8 cellular contexts compared by ENCODE assay signal in genomic region chr6:111873178-111874029, GRCh38. TPM values are rescaled to one million over a fixed set of nuclear protein-coding genes. Genes with fewer than 3 reads are reported as not detected.
A peak's percentile ranks its signal among the peaks of the same experiment; 100 is the strongest.
DNase-seq lines count a peak whose midpoint lies in the region; ATAC-seq and TF ChIP-seq lines count a peak whose summit lies in the region.

Gene FYN, minus strand, starts transcription at chr6:111873452. Its CDS starts 153,401 bp downstream, at chr6:111720051.

- no peaks in the 10 kb centered on the region; the same call in 2 of the 3 replicates for H3K36me3 Mint-ChIP-seq in GM23338 (ENCODE audit: low read depth)
- H3K36me3 Mint-ChIP-seq in naive thymus-derived CD8-positive, alpha-beta T cell: peaks cover 0 to 2% (median 0%) of the 10 kb centered on the region in 3 donors

- H3K4me3 Mint-ChIP-seq in GM23338: peak within 1 kb of the TSS; percentile 93
- peak within 1 kb of the TSS; percentile 86 to 100 (median 100) for H3K4me3 Mint-ChIP-seq in naive thymus-derived CD8-positive, alpha-beta T cell

- ATAC-seq in GM23338: peak; percentile 88
- peak; percentile 82 to 86 for ATAC-seq in naive thymus-derived CD8-positive, alpha-beta T cell

- H3F3A ChIP-seq in GM23338 (replicated peaks; ENCODE audit: low read depth): 0 out of 2 replicates have a peak, but pooled peaks cover 5% of the 10 kb centered on the region

- H3K79me2 ChIP-seq in GM23338 (replicated peaks; ENCODE audit: insufficient read depth) (peaks cover 37% of the 10 kb centered on the region), fibroblast of lung (ENCODE audit: control insufficient read depth, insufficient read depth, low read length) (peaks cover 15% of the 10 kb centered on the region)

- H3K36me3 ChIP-seq in GM23338 (ENCODE audit: insufficient read depth) (no peaks in the 10 kb centered on the region), fibroblast of lung (ENCODE audit: control insufficient read depth, insufficient read depth, low read length) (no peaks in the 10 kb centered on the region)

- no peaks in the 10 kb centered on the region for H3K9me3 Mint-ChIP-seq in GM23338
- H3K9me3 Mint-ChIP-seq in naive thymus-derived CD8-positive, alpha-beta T cell: no peaks in the 10 kb centered on the region

- H3K9me3 ChIP-seq in fibroblast of lung (ENCODE audit: control insufficient read depth, insufficient read depth, low read depth, low read length): no peaks in the 10 kb centered on the region

- H3K27me3 Mint-ChIP-seq in GM23338 (ENCODE audit: insufficient read depth, low read depth, poor library complexity): peaks cover 11% of the 10 kb centered on the region
- no peaks in the 10 kb centered on the region for H3K27me3 Mint-ChIP-seq in naive thymus-derived CD8-positive, alpha-beta T cell

- no peaks in the 10 kb centered on the region for H3K9me2 ChIP-seq in GM23338 (ENCODE audit: insufficient read depth)

- peaks cover 6% of the 10 kb centered on the region for H4K20me1 ChIP-seq in GM23338 (replicated peaks; ENCODE audit: insufficient read depth)
- H4K20me1 ChIP-seq in fibroblast of lung (ENCODE audit: control insufficient read depth, extremely low read depth, insufficient read depth, low read length): no peaks in the 10 kb centered on the region

- H3K9ac ChIP-seq in fibroblast of lung (ENCODE audit: insufficient read depth, low read length): peak within 1 kb of the TSS; percentile 82

- POLR2A ChIA-PET in naive thymus-derived CD8-positive, alpha-beta T cell (lab: Charles Lee): interaction anchor here (0.7 to 1.8 kb wide), 20 partner anchors 14 to 170 kb away, joined by 3 to 22 read pairs (median 3); no protein-coding TSS in a partner anchor

- peaks cover 39% of the 10 kb centered on the region for H3K4me1 Mint-ChIP-seq in GM23338
- peaks cover 31 to 55% (median 41%) of the 10 kb centered on the region in 4 donors for H3K4me1 Mint-ChIP-seq in naive thymus-derived CD8-positive, alpha-beta T cell

- H3K27me3 ChIP-seq in GM23338 (ENCODE audit: insufficient read depth): no peaks in the 10 kb centered on the region
- no peaks in the 10 kb centered on the region for H3K27me3 ChIP-seq in fibroblast of lung (ENCODE audit: control insufficient read depth, insufficient read depth, low read length)

- H3K4me2 ChIP-seq in GM23338: peak within 1 kb of the TSS; percentile 84
- H3K4me2 ChIP-seq in fibroblast of lung (ENCODE audit: extremely low read depth, insufficient read depth, low read length): peak within 1 kb of the TSS; percentile 99

- TF ChIP-seq CTCF in GM23338 (conservative IDR thresholded peaks at IDR 0.05; ENCODE audit: low read depth in 2 of 2) (peak in 1 of 2 experiments; percentile 40; a peak in 2 of 4 replicates), fibroblast of lung (conservative IDR thresholded peaks at IDR 0.05 in 1 of 2, IDR thresholded peaks at IDR 0.05 in 1 of 2; ENCODE audit: low read depth in 1 of 2, low read length in 2 of 2) (peak; percentile 20 to 22)

- H3K4me1 ChIP-seq in GM23338 (ENCODE audit: insufficient read depth): peaks cover 40% of the 10 kb centered on the region
- no peaks in the 10 kb centered on the region for H3K4me1 ChIP-seq in fibroblast of lung (ENCODE audit: control insufficient read depth, extremely low read depth, insufficient read depth, low read length)

- H2AFZ ChIP-seq in GM23338 (peak within 1 kb of the TSS; percentile 87), fibroblast of lung (ENCODE audit: low read length) (peak within 1 kb of the TSS; percentile 93)

- H3K4me3 ChIP-seq in GM23338 (peak within 1 kb of the TSS; percentile 62), fibroblast of lung (replicated peaks in 1 of 4; ENCODE audit: control extremely low read depth in 1 of 4, insufficient read depth in 1 of 4, low read depth in 3 of 4, low read length in 4 of 4) (peak within 1 kb of the TSS; percentile 77 to 87 (median 81))

- peak; percentile 96 for DNase-seq in DMS79 treated with DMSO at 0.1 percent for 48 hours (lab: John Stamatoyannopoulos, UW)
- peak; percentile 99 for DNase-seq in GM23338 (ENCODE audit: low spot score)
- DNase-seq in LHCN-M2 (ENCODE audit: low read depth): peak; percentile 96
- DNase-seq in RPMI8226: peak; percentile 91
- DNase-seq in activated T-helper 1 cell treated with anti-CD3 and anti-CD28 coated beads, Interleukin-2, amount 50 U/mL, for 16 hours (ENCODE audit: low read depth in 1 of 2, low spot score in 1 of 2): peak; percentile 95 to 99
- DNase-seq in fibroblast of lung (ENCODE audit: low read depth in 2 of 2): peak; percentile 95
- peak; percentile 94 to 99 (median 98) for DNase-seq in naive thymus-derived CD8-positive, alpha-beta T cell
- peak; percentile 95 to 98 (median 97) for DNase-seq in stimulated activated naive CD4-positive, alpha-beta T cell (lab: John Stamatoyannopoulos, UW)

- H3K27ac ChIP-seq in GM23338 (ENCODE audit: low read depth) (peak within 1 kb of the TSS; percentile 77; the same call in 1 of the 2 replicates), fibroblast of lung (ENCODE audit: insufficient read depth, low read length) (peak within 1 kb of the TSS; percentile 61)

- H3K27ac Mint-ChIP-seq in GM23338: peak within 1 kb of the TSS; percentile 76
- H3K27ac Mint-ChIP-seq in naive thymus-derived CD8-positive, alpha-beta T cell: peak within 1 kb of the TSS; percentile 89 to 100 (median 97)

TF ChIP-seq in GM23338, 12 proteins besides CTCF, POLR2A, EP300 and RAD21 (continues in another document):
- TF ChIP-seq POLR2AphosphoS5 (IDR thresholded peaks at IDR 0.05; ENCODE audit: low read depth) (peak; percentile 96), ETS1 (IDR thresholded peaks at IDR 0.05) (no peak), CREB1 (CRISPR knock-in tag; IDR thresholded peaks at IDR 0.05; ENCODE audit: low read depth) (peak; percentile 51; the same call in 1 of the 2 replicates), STAT1 (IDR thresholded peaks at IDR 0.05; ENCODE audit: unreplicated experiment) (no peak), REST (IDR thresholded peaks at IDR 0.05; ENCODE audit: unreplicated experiment) (no peak)

RNA-seq across cellular contexts. Expression of gene FYN, which starts in this region (rescaled TPM):
- total RNA-seq in GM23338 (2014; rRNA removed; shearing (Covaris generic)): 70.8 and 143 TPM in 2 replicates
- polyA plus RNA-seq in GM23338 (2016; fragmentation: Nextera tagmentation; extraction: Ambion mirVana) (46.8 and 54.9 TPM in 2 replicates), fibroblast of lung (40.4 and 64.7 TPM in 2 replicates)
- total RNA-seq in LHCN-M2 (2014; rRNA removed) (95.8 and 103 TPM in 2 replicates), fibroblast of lung (59.3 and 64.7 TPM in 2 replicates)
- 74.1 TPM for polyA plus RNA-seq in LHCN-M2 (2012)
- 32.7 and 58.1 TPM in 2 replicates for polyA plus RNA-seq in fibroblast of lung (2012)
- 57.6 and 86.6 TPM in 2 replicates for polyA minus RNA-seq in fibroblast of lung (ENCODE audit: low replicate concordance)
- total RNA-seq in naive thymus-derived CD8-positive, alpha-beta T cell: 100 to 1,000 TPM; 521 to 531 TPM
- polyA plus RNA-seq in naive thymus-derived CD8-positive, alpha-beta T cell: 100 to 1,000 TPM; 159 to 317 (median 317) TPM

Comparison
In these comparisons a context has a peak if more than half of its experiments do, and no peak if none do; other contexts are left out.
1. Peak in every context shown above with its lines: DNase-seq, ATAC-seq, H3K4me3 ChIP-seq and H3K27ac ChIP-seq.